ENCODE assay signal across 9 cellular contexts in the genomic region with DNA sequence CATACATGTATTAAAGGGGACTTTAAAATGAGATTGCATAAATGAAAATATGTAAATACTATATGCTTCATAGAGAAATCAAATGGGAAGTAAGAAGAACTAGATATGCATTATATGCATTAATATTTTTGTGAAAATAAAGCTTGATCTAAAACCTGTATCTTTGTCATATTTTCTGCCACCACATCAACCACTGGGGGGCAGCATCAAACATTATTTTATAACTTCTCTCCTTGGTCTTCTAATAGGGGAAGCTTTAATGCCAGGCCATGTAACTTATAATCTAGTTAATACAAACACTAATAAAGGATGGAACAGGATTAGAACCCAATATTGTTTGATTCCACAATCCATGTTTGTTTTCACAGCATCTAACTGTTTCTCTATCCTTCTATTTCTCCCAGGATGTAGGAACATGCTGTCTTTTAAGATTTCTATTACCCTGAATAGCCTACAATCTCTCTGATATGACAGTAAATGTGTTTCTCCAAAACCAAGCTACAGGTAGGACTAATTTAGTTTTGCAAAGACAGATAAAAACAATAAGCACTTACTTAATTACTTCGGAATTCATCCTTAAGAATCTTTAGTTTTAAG. TPM values are rescaled to one million over a fixed set of nuclear protein-coding genes. Genes with fewer than 3 reads are reported as not detected.
DNase-seq lines count a peak whose midpoint lies in the region; ATAC-seq and TF ChIP-seq lines count a peak whose summit lies in the region.
"Had no signal": no experiment of that assay in that cellular context is flagged by ENCODE, and none has a peak within 500 bp of the region (broad histone marks: within the 10 kb centered on the region; RNA-seq: fewer than 3 reads in every experiment).

No MANE protein-coding gene starts in this region.

- H3K27ac Mint-ChIP-seq in GM23338, result no peak overlapping the region
- H3K27ac Mint-ChIP-seq: activated B cell treated with CpG ODN at 0.5 μM for 24 hours had no signal

- no peaks in the 10 kb centered on the region for H4K20me1 ChIP-seq in DND-41 (ENCODE audit: insufficient read depth, low read length)
- no peaks in the 10 kb centered on the region for H4K20me1 ChIP-seq in GM23338 (replicated peaks; ENCODE audit: insufficient read depth)

- no peaks in the 10 kb centered on the region for H3K9me2 ChIP-seq in GM23338 (ENCODE audit: insufficient read depth)

- H3K27me3 ChIP-seq in DND-41 (ENCODE audit: insufficient read depth, low read length, poor library complexity), result peaks cover 3% of the 10 kb centered on the region
- no peaks in the 10 kb centered on the region for H3K27me3 ChIP-seq in GM23338 (ENCODE audit: insufficient read depth)

- no peaks in the 10 kb centered on the region for H3K9me3 Mint-ChIP-seq in GM23338
- H3K9me3 Mint-ChIP-seq: activated B cell treated with CpG ODN at 0.5 μM for 24 hours had no signal

- DNase-seq in DND-41 (peak; percentile 39), GM23338 (ENCODE audit: low spot score) (peak; percentile 66), NCI-H82 (lab: John Stamatoyannopoulos, UW) (peak; percentile 64), astrocyte of the spinal cord (ENCODE audit: low read depth, low spot score) (peak; percentile 54), iris pigment epithelial cell (ENCODE audit: low read depth) (peak; percentile 42), mesenteric fat pad (ENCODE audit: low spot score) (no peak)
- DNase-seq in stimulated activated CD8-positive, alpha-beta memory T cell treated with anti-CD3 and anti-CD28 coated beads, Interleukin-4, amount 100 ng/mL, for 48 hours, result peak; percentile 62
- DNase-seq: activated B cell treated with CpG ODN at 0.5 μM for 24 hours had no signal

- H3K36me3 Mint-ChIP-seq in GM23338 (ENCODE audit: low read depth), result no peaks in the 10 kb centered on the region

- in situ Hi-C loops in astrocyte of the spinal cord (cut with HindIII; ENCODE audit: low sequenced_read_pairs), result no loop called here

- peaks cover 3% of the 10 kb centered on the region for H3K4me1 Mint-ChIP-seq in GM23338
- H3K4me1 Mint-ChIP-seq: activated B cell treated with CpG ODN at 0.5 μM for 24 hours had no signal

- H3K79me2 ChIP-seq in DND-41 (ENCODE audit: insufficient read depth, low read length) (no peaks in the 10 kb centered on the region), GM23338 (replicated peaks; ENCODE audit: insufficient read depth) (no peaks in the 10 kb centered on the region)

- H3K9me3 ChIP-seq in DND-41 (ENCODE audit: insufficient read depth, low read length, severe bottlenecking), result no peaks in the 10 kb centered on the region

- no peak overlapping the region for H3K4me3 ChIP-seq in DND-41 (ENCODE audit: low read depth in 1 of 2, low read length in 2 of 2)
- H3K4me3 ChIP-seq in GM23338, result no peak overlapping the region
- no peak overlapping the region for H3K4me3 ChIP-seq in astrocyte of the spinal cord (ENCODE audit: low read depth, low read length)

- no peak overlapping the region for H3K9ac ChIP-seq in DND-41 (ENCODE audit: low read depth, low read length)

- H3F3A ChIP-seq in GM23338 (replicated peaks; ENCODE audit: low read depth), result no peaks in the 10 kb centered on the region

- H2AFZ ChIP-seq in DND-41 (ENCODE audit: low read depth, low read length), result no peak overlapping the region
- H2AFZ ChIP-seq in GM23338, result no peak overlapping the region

- H3K36me3 ChIP-seq in DND-41 (ENCODE audit: insufficient read depth, low read length) (no peaks in the 10 kb centered on the region), GM23338 (ENCODE audit: insufficient read depth) (no peaks in the 10 kb centered on the region)

- peaks cover 2% of the 10 kb centered on the region for H3K27me3 Mint-ChIP-seq in GM23338 (ENCODE audit: insufficient read depth, low read depth, poor library complexity)
- H3K27me3 Mint-ChIP-seq: activated B cell treated with CpG ODN at 0.5 μM for 24 hours had no signal

- H3K4me2 ChIP-seq in DND-41 (ENCODE audit: insufficient read depth, low read length) (no peak overlapping the region), GM23338 (no peak overlapping the region)

- TF ChIP-seq CTCF in DND-41 (IDR thresholded peaks at IDR 0.05; ENCODE audit: borderline replicate concordance, extremely low read depth, low read length, poor library complexity, severe bottlenecking) (peak; percentile 69), GM23338 (conservative IDR thresholded peaks at IDR 0.05; ENCODE audit: low read depth in 2 of 2) (peak; percentile 57 to 81), astrocyte of the spinal cord (IDR thresholded peaks at IDR 0.05; ENCODE audit: low read depth, low read length) (peak; percentile 60)

- H3K27ac ChIP-seq in DND-41 (ENCODE audit: low read length), result no peak overlapping the region
- H3K27ac ChIP-seq in GM23338 (ENCODE audit: low read depth), result no peak overlapping the region

- H3K4me1 ChIP-seq in DND-41 (ENCODE audit: insufficient read depth, low read length), result no peaks in the 10 kb centered on the region
- no peaks in the 10 kb centered on the region for H3K4me1 ChIP-seq in GM23338 (ENCODE audit: insufficient read depth)

- no peak overlapping the region for H3K4me3 Mint-ChIP-seq in GM23338
- H3K4me3 Mint-ChIP-seq: activated B cell treated with CpG ODN at 0.5 μM for 24 hours had no signal

- peak; percentile 63; the same call in 2 of the 3 replicates for ATAC-seq in DND-41 (ENCODE audit: insufficient read depth, low read depth)
- peak; percentile 29; the same call in 1 of the 3 replicates for ATAC-seq in GM23338
- ATAC-seq in HG03342 (IDR thresholded peaks at IDR 0.05; ENCODE audit: unreplicated experiment), result no peak

TF ChIP-seq in GM23338, 12 proteins besides CTCF, POLR2A, EP300 and RAD21 (continues in another document):
- TF ChIP-seq NANOG (IDR thresholded peaks at IDR 0.05; ENCODE audit: borderline replicate concordance), result no peak
- no peak for TF ChIP-seq EZH2 (IDR thresholded peaks at IDR 0.05; ENCODE audit: low read depth, unreplicated experiment)
- no peak for TF ChIP-seq ZNF114 (CRISPR knock-in tag; IDR thresholded peaks at IDR 0.05)
- TF ChIP-seq ZNF331 (CRISPR knock-in tag; IDR thresholded peaks at IDR 0.05; ENCODE audit: low read depth), result no peak
- TF ChIP-seq, protein P1, sequence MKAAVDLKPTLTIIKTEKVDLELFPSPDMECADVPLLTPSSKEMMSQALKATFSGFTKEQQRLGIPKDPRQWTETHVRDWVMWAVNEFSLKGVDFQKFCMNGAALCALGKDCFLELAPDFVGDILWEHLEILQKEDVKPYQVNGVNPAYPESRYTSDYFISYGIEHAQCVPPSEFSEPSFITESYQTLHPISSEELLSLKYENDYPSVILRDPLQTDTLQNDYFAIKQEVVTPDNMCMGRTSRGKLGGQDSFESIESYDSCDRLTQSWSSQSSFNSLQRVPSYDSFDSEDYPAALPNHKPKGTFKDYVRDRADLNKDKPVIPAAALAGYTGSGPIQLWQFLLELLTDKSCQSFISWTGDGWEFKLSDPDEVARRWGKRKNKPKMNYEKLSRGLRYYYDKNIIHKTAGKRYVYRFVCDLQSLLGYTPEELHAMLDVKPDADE (IDR thresholded peaks at IDR 0.05), result no peak
- no peak for TF ChIP-seq CREB1 (CRISPR knock-in tag; IDR thresholded peaks at IDR 0.05; ENCODE audit: low read depth)
- TF ChIP-seq, protein P2, sequence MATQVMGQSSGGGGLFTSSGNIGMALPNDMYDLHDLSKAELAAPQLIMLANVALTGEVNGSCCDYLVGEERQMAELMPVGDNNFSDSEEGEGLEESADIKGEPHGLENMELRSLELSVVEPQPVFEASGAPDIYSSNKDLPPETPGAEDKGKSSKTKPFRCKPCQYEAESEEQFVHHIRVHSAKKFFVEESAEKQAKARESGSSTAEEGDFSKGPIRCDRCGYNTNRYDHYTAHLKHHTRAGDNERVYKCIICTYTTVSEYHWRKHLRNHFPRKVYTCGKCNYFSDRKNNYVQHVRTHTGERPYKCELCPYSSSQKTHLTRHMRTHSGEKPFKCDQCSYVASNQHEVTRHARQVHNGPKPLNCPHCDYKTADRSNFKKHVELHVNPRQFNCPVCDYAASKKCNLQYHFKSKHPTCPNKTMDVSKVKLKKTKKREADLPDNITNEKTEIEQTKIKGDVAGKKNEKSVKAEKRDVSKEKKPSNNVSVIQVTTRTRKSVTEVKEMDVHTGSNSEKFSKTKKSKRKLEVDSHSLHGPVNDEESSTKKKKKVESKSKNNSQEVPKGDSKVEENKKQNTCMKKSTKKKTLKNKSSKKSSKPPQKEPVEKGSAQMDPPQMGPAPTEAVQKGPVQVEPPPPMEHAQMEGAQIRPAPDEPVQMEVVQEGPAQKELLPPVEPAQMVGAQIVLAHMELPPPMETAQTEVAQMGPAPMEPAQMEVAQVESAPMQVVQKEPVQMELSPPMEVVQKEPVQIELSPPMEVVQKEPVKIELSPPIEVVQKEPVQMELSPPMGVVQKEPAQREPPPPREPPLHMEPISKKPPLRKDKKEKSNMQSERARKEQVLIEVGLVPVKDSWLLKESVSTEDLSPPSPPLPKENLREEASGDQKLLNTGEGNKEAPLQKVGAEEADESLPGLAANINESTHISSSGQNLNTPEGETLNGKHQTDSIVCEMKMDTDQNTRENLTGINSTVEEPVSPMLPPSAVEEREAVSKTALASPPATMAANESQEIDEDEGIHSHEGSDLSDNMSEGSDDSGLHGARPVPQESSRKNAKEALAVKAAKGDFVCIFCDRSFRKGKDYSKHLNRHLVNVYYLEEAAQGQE (IDR thresholded peaks at IDR 0.05; ENCODE audit: unreplicated experiment), result no peak
- no peak for TF ChIP-seq JUNB (IDR thresholded peaks at IDR 0.05; ENCODE audit: unreplicated experiment)
- TF ChIP-seq EZH2phosphoT487 (IDR thresholded peaks at IDR 0.05; ENCODE audit: unreplicated experiment), result no peak

RNA-seq across cellular contexts. Expression of a gene that starts 10.0 kb away (rescaled TPM):
- total RNA-seq in GM23338 (2014; rRNA removed; shearing (Covaris generic)), result 0.35 and 1.3 TPM in 2 replicates
- 0.27 and 0.50 TPM in 2 replicates for polyA plus RNA-seq in GM23338 (2016; fragmentation: Nextera tagmentation; extraction: Ambion mirVana)
- not detected for total RNA-seq in mesenteric fat pad
- total RNA-seq: activated B cell treated with CpG ODN at 0.5 μM for 24 hours had no signal
